ENCODE assay signal across 16 cellular contexts in genomic region chr19:42857544-42857867, GRCh38. TPM values are rescaled to one million over a fixed set of nuclear protein-coding genes. Genes with fewer than 3 reads are reported as not detected.
"Had no signal": no experiment of that assay in that cellular context is flagged by ENCODE, and none has a peak within 500 bp of the region (broad histone marks: within the 10 kb centered on the region; RNA-seq: fewer than 3 reads in every experiment).

No MANE protein-coding gene starts in this region.

- H3K4me3 ChIP-seq: cardiac muscle cell, colonic mucosa, gastrocnemius medialis, left ventricle myocardium inferior, skin epidermis, stomach, thoracic aorta had no signal

- H3K9me3 ChIP-seq: colonic mucosa, gastrocnemius medialis, stomach, thoracic aorta had no signal

- FAIRE-seq: astrocyte, kidney had no signal

- H3K27ac ChIP-seq: cardiac muscle cell, colonic mucosa, gastrocnemius medialis, left ventricle myocardium inferior, skin epidermis, stomach, thoracic aorta had no signal

- ATAC-seq: activated naive CD8-positive, alpha-beta T cell treated with anti-CD3 and anti-CD28 coated beads, Interleukin-2, amount 50 U/mL, for 24 hours; gastrocnemius medialis had no signal

- H3K4me1 ChIP-seq: colonic mucosa, gastrocnemius medialis, left ventricle myocardium inferior, stomach had no signal

- H3K27me3 ChIP-seq: cardiac muscle cell, colonic mucosa, gastrocnemius medialis, stomach had no signal

- H3K36me3 ChIP-seq: cardiac muscle cell, colonic mucosa, gastrocnemius medialis, left ventricle myocardium inferior, stomach, thoracic aorta had no signal

- DNase-seq: activated CD4-positive, alpha-beta T cell treated with anti-CD3 and anti-CD28 coated beads for 1 hour; activated CD8-positive, alpha-beta memory T cell treated with anti-CD3 and anti-CD28 coated beads, Interleukin-2, amount 50 U/mL, for 4 hours; colonic mucosa; effector CD4-positive, alpha-beta T cell; gastrocnemius medialis; kidney; left ventricle myocardium inferior; stomach had no signal

RNA-seq across cellular contexts. Expression of gene PSG1, which starts 22.0 kb away (rescaled TPM):
- total RNA-seq: activated CD4-positive, alpha-beta memory T cell treated with anti-CD3 and anti-CD28 coated beads for 36 hours; cardiac muscle cell; colonic mucosa; gastrocnemius medialis; kidney; left ventricle myocardium inferior; neural crest cell; stomach; thoracic aorta; ureter had no signal
- polyA plus RNA-seq: cardiac muscle cell, stomach had no signal
